Comparison of ENCODE assay signal across 1 cellular context in genomic region chr10:92121686-92122492, GRCh38.
TF ChIP-seq lines count a peak whose summit lies in the region.

No MANE protein-coding gene starts in this region.

TF ChIP-seq in HepG2, 621 proteins besides CTCF, POLR2A, EP300 and RAD21 (continued from another document and continues in another):
- TF ChIP-seq, protein P1, sequence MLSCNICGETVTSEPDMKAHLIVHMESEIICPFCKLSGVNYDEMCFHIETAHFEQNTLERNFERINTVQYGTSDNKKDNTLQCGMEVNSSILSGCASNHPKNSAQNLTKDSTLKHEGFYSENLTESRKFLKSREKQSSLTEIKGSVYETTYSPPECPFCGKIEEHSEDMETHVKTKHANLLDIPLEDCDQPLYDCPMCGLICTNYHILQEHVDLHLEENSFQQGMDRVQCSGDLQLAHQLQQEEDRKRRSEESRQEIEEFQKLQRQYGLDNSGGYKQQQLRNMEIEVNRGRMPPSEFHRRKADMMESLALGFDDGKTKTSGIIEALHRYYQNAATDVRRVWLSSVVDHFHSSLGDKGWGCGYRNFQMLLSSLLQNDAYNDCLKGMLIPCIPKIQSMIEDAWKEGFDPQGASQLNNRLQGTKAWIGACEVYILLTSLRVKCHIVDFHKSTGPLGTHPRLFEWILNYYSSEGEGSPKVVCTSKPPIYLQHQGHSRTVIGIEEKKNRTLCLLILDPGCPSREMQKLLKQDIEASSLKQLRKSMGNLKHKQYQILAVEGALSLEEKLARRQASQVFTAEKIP (CRISPR knock-in tag; IDR thresholded peaks at IDR 0.05; ENCODE audit: borderline replicate concordance), result no peak
- TF ChIP-seq ELF4 (CRISPR knock-in tag; IDR thresholded peaks at IDR 0.05; ENCODE audit: borderline replicate concordance), result no peak
- no peak for TF ChIP-seq FOXO4 (CRISPR knock-in tag; conservative IDR thresholded peaks at IDR 0.05)
- TF ChIP-seq BCL6 (CRISPR knock-in tag; IDR thresholded peaks at IDR 0.05), result peak; percentile 92
- TF ChIP-seq POLR2G (IDR thresholded peaks at IDR 0.05; ENCODE audit: low read depth, low read length), result no peak
- TF ChIP-seq PTBP1 (IDR thresholded peaks at IDR 0.05; ENCODE audit: low read depth, low read length, poor library complexity, severe bottlenecking), result no peak
- TF ChIP-seq RARA (CRISPR knock-in tag; IDR thresholded peaks at IDR 0.05), result peak; percentile 98
- TF ChIP-seq, protein P2, sequence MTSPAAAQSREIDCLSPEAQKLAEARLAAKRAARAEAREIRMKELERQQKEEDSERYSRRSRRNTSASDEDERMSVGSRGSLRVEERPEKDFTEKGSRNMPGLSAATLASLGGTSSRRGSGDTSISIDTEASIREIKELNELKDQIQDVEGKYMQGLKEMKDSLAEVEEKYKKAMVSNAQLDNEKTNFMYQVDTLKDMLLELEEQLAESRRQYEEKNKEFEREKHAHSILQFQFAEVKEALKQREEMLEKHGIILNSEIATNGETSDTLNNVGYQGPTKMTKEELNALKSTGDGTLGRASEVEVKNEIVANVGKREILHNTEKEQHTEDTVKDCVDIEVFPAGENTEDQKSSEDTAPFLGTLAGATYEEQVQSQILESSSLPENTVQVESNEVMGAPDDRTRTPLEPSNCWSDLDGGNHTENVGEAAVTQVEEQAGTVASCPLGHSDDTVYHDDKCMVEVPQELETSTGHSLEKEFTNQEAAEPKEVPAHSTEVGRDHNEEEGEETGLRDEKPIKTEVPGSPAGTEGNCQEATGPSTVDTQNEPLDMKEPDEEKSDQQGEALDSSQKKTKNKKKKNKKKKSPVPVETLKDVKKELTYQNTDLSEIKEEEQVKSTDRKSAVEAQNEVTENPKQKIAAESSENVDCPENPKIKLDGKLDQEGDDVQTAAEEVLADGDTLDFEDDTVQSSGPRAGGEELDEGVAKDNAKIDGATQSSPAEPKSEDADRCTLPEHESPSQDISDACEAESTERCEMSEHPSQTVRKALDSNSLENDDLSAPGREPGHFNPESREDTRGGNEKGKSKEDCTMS (CRISPR knock-in tag; conservative IDR thresholded peaks at IDR 0.05), result no peak
- TF ChIP-seq ZSCAN25 (CRISPR knock-in tag; IDR thresholded peaks at IDR 0.05), result no peak
- TF ChIP-seq, protein P3, sequence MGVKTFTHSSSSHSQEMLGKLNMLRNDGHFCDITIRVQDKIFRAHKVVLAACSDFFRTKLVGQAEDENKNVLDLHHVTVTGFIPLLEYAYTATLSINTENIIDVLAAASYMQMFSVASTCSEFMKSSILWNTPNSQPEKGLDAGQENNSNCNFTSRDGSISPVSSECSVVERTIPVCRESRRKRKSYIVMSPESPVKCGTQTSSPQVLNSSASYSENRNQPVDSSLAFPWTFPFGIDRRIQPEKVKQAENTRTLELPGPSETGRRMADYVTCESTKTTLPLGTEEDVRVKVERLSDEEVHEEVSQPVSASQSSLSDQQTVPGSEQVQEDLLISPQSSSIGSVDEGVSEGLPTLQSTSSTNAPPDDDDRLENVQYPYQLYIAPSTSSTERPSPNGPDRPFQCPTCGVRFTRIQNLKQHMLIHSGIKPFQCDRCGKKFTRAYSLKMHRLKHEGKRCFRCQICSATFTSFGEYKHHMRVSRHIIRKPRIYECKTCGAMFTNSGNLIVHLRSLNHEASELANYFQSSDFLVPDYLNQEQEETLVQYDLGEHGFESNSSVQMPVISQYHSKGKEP (CRISPR knock-in tag; IDR thresholded peaks at IDR 0.05), result no peak
- TF ChIP-seq KLF6 (CRISPR knock-in tag; IDR thresholded peaks at IDR 0.05), result no peak
- TF ChIP-seq PHB2 (IDR thresholded peaks at IDR 0.05; ENCODE audit: partially characterized antibody), result no peak
- TF ChIP-seq, protein P4, sequence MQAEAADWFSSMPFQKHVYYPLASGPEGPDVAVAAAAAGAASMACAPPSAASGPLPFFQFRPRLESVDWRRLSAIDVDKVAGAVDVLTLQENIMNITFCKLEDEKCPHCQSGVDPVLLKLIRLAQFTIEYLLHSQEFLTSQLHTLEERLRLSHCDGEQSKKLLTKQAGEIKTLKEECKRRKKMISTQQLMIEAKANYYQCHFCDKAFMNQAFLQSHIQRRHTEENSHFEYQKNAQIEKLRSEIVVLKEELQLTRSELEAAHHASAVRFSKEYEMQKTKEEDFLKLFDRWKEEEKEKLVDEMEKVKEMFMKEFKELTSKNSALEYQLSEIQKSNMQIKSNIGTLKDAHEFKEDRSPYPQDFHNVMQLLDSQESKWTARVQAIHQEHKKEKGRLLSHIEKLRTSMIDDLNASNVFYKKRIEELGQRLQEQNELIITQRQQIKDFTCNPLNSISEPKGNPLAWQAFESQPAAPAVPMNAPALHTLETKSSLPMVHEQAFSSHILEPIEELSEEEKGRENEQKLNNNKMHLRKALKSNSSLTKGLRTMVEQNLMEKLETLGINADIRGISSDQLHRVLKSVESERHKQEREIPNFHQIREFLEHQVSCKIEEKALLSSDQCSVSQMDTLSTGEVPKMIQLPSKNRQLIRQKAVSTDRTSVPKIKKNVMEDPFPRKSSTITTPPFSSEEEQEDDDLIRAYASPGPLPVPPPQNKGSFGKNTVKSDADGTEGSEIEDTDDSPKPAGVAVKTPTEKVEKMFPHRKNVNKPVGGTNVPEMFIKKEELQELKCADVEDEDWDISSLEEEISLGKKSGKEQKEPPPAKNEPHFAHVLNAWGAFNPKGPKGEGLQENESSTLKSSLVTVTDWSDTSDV (CRISPR knock-in tag; IDR thresholded peaks at IDR 0.05), result no peak
- TF ChIP-seq ZNF552 (CRISPR knock-in tag; IDR thresholded peaks at IDR 0.05; ENCODE audit: borderline replicate concordance), result no peak
- TF ChIP-seq, protein P5, sequence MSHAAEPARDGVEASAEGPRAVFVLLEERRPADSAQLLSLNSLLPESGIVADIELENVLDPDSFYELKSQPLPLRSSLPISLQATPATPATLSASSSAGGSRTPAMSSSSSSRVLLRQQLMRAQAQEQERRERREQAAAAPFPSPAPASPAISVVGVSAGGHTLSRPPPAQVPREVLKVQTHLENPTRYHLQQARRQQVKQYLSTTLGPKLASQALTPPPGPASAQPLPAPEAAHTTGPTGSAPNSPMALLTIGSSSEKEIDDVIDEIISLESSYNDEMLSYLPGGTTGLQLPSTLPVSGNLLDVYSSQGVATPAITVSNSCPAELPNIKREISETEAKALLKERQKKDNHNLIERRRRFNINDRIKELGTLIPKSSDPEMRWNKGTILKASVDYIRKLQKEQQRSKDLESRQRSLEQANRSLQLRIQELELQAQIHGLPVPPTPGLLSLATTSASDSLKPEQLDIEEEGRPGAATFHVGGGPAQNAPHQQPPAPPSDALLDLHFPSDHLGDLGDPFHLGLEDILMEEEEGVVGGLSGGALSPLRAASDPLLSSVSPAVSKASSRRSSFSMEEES (CRISPR knock-in tag; IDR thresholded peaks at IDR 0.05), result peak; percentile 62; the same call in 1 of the 2 replicates
- TF ChIP-seq ZNF720 (CRISPR knock-in tag; IDR thresholded peaks at IDR 0.05), result no peak
- peak; percentile 90 for TF ChIP-seq ZNF710 (CRISPR knock-in tag; IDR thresholded peaks at IDR 0.05; ENCODE audit: borderline replicate concordance)
- TF ChIP-seq SOX13 (IDR thresholded peaks at IDR 0.05), result peak; percentile 50; the same call in 1 of the 2 replicates
- TF ChIP-seq SOX13 (CRISPR knock-in tag; conservative IDR thresholded peaks at IDR 0.05 in 1 of 2, IDR thresholded peaks at IDR 0.05 in 1 of 2), result peak in 1 of 2 experiments; percentile 86; a peak in 2 of 4 replicates
- peak; percentile 56; the same call in 1 of the 3 replicates for TF ChIP-seq MXI1 (IDR thresholded peaks at IDR 0.05; ENCODE audit: borderline replicate concordance, low read depth, low read length)
- 0 out of 2 replicates have a peak, but pooled peaks have one; percentile 45 for TF ChIP-seq CBX5 (CRISPR knock-in tag; IDR thresholded peaks at IDR 0.05; ENCODE audit: borderline replicate concordance)
- TF ChIP-seq ZNF142 (CRISPR knock-in tag; IDR thresholded peaks at IDR 0.05), result no peak
- TF ChIP-seq MEF2D (CRISPR knock-in tag; IDR thresholded peaks at IDR 0.05), result peak; percentile 74
- TF ChIP-seq TRIM22 (IDR thresholded peaks at IDR 0.05), result no peak
- TF ChIP-seq NAIF1 (CRISPR knock-in tag; IDR thresholded peaks at IDR 0.05; ENCODE audit: borderline replicate concordance), result no peak
- TF ChIP-seq TOPORS (CRISPR knock-in tag; IDR thresholded peaks at IDR 0.05), result no peak
- no peak for TF ChIP-seq BRD4 (CRISPR knock-in tag; IDR thresholded peaks at IDR 0.05)
- TF ChIP-seq, protein P6, sequence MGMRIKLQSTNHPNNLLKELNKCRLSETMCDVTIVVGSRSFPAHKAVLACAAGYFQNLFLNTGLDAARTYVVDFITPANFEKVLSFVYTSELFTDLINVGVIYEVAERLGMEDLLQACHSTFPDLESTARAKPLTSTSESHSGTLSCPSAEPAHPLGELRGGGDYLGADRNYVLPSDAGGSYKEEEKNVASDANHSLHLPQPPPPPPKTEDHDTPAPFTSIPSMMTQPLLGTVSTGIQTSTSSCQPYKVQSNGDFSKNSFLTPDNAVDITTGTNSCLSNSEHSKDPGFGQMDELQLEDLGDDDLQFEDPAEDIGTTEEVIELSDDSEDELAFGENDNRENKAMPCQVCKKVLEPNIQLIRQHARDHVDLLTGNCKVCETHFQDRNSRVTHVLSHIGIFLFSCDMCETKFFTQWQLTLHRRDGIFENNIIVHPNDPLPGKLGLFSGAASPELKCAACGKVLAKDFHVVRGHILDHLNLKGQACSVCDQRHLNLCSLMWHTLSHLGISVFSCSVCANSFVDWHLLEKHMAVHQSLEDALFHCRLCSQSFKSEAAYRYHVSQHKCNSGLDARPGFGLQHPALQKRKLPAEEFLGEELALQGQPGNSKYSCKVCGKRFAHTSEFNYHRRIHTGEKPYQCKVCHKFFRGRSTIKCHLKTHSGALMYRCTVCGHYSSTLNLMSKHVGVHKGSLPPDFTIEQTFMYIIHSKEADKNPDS (CRISPR knock-in tag; IDR thresholded peaks at IDR 0.05), result peak; percentile 73; the same call in 1 of the 2 replicates
- TF ChIP-seq ZNF383 (CRISPR knock-in tag; IDR thresholded peaks at IDR 0.05; ENCODE audit: borderline replicate concordance), result no peak
- no peak for TF ChIP-seq ZNF207 (IDR thresholded peaks at IDR 0.05; ENCODE audit: borderline replicate concordance)
- TF ChIP-seq ZNF296 (CRISPR knock-in tag; conservative IDR thresholded peaks at IDR 0.05), result no peak
- TF ChIP-seq PAX8 (CRISPR knock-in tag; IDR thresholded peaks at IDR 0.05; ENCODE audit: borderline replicate concordance), result no peak
